21 cellular contexts compared by ENCODE assay signal in genomic region chr16:89705006-89705405, GRCh38. TPM values are rescaled to one million over a fixed set of nuclear protein-coding genes. Genes with fewer than 3 reads are reported as not detected.
DNase-seq lines count a peak whose midpoint lies in the region; ATAC-seq, FAIRE-seq and TF ChIP-seq lines count a peak whose summit lies in the region.
"Had no signal": no experiment of that assay in that cellular context is flagged by ENCODE, and none has a peak within 500 bp of the region (broad histone marks: within the 10 kb centered on the region; RNA-seq: fewer than 3 reads in every experiment).

No MANE protein-coding gene starts in this region.

- H4K20me1 ChIP-seq in osteoblast (ENCODE audit: insufficient read depth, low read length): peaks cover 10% of the 10 kb centered on the region

- FAIRE-seq in H54 (lab: Jason Lieb, UNC): no peak

- TF ChIP-seq POLR2A in H54 (IDR thresholded peaks at IDR 0.05; ENCODE audit: low read depth, low read length): 0 out of 2 replicates have a peak, but pooled peaks have one; percentile 22

- no peaks in the 10 kb centered on the region for H3K36me3 ChIP-seq in osteoblast (ENCODE audit: insufficient read depth, low read length)
- H3K36me3 ChIP-seq: BLaER1, HAP-1 had no signal

- DNase-seq in H54 (ENCODE audit: insufficient read length, low spot score): no peak
- DNase-seq in central memory CD8-positive, alpha-beta T cell (ENCODE audit: low spot score in 2 of 2): no peak
- DNase-seq in osteoblast (ENCODE audit: insufficient read length, low spot score, missing footprints): peak; percentile 78
- DNase-seq in SHP77 treated with DMSO at 0.1 percent for 48 hours (lab: John Stamatoyannopoulos, UW): no peak
- DNase-seq in DMS114 treated with DMSO at 0.1 percent for 48 hours (lab: John Stamatoyannopoulos, UW; ENCODE audit: unreplicated experiment): no peak
- DNase-seq: ACHN; CD8-positive, alpha-beta T cell; EL; GF-D8; NCI-H1105 treated with DMSO at 0.1 percent for 48 hours; NCI-H1694; NCI-H2081 treated with DMSO at 0.1 percent for 48 hours; NCI-H446; NCI-H526; PC-3; SHP77 had no signal

- H3K4me1 Mint-ChIP-seq in central memory CD8-positive, alpha-beta T cell: peaks cover 9% of the 10 kb centered on the region

- H3K27ac ChIP-seq in C4-2B (peak overlapping the region; percentile 19; the same call in 1 of the 2 replicates), osteoblast (ENCODE audit: low read depth, low read length) (no peak overlapping the region)
- H3K27ac ChIP-seq: BLaER1 had no signal

- no peaks in the 10 kb centered on the region for H3K9me3 ChIP-seq in osteoblast (ENCODE audit: low read depth, low read length)
- H3K9me3 ChIP-seq: BLaER1, HAP-1 had no signal

- no peak overlapping the region for H3K4me2 ChIP-seq in osteoblast (ENCODE audit: insufficient read depth, low read length)

- ATAC-seq in central memory CD8-positive, alpha-beta T cell (replicated peaks; ENCODE audit: extremely low read depth, poor library complexity, severe bottlenecking): no peak
- ATAC-seq in HG03565 (IDR thresholded peaks at IDR 0.05; ENCODE audit: unreplicated experiment): no peak
- ATAC-seq: CD8-positive, alpha-beta T cell; PC-3; SK-N-SH treated with all-trans-retinoic acid at 6 μM for 48 hours had no signal

- H2AFZ ChIP-seq in osteoblast (ENCODE audit: low read length): no peak overlapping the region

- peaks cover 15% of the 10 kb centered on the region for H3K4me1 ChIP-seq in osteoblast (ENCODE audit: insufficient read depth, low read length)

- H3K79me2 ChIP-seq in osteoblast (ENCODE audit: insufficient read depth, low read length): peaks cover 3% of the 10 kb centered on the region

- peak overlapping the region; percentile 41 for H3K27ac Mint-ChIP-seq in central memory CD8-positive, alpha-beta T cell (ENCODE audit: low read depth)
- H3K27ac Mint-ChIP-seq: CD8-positive, alpha-beta T cell had no signal

- no peaks in the 10 kb centered on the region for H3K27me3 Mint-ChIP-seq in central memory CD8-positive, alpha-beta T cell

- no peak overlapping the region for H3K4me3 Mint-ChIP-seq in central memory CD8-positive, alpha-beta T cell
- H3K4me3 Mint-ChIP-seq: CD8-positive, alpha-beta T cell had no signal

- H3K36me3 Mint-ChIP-seq in central memory CD8-positive, alpha-beta T cell (ENCODE audit: insufficient read depth): peaks cover 11% of the 10 kb centered on the region
- H3K36me3 Mint-ChIP-seq: CD8-positive, alpha-beta T cell had no signal

- H3K4me3 ChIP-seq in osteoblast (ENCODE audit: insufficient read depth, low read length): no peak overlapping the region
- H3K4me3 ChIP-seq: BLaER1, HAP-1 had no signal

- TF ChIP-seq CTCF in C4-2B (conservative IDR thresholded peaks at IDR 0.05) (no peak), osteoblast (IDR thresholded peaks at IDR 0.05; ENCODE audit: extremely low read depth, low read depth, low read length) (no peak)

- H3K27me3 ChIP-seq in osteoblast (ENCODE audit: insufficient read depth, low read length): peaks cover 4% of the 10 kb centered on the region
- H3K27me3 ChIP-seq: BLaER1 had no signal

- no peaks in the 10 kb centered on the region for H3K9me3 Mint-ChIP-seq in central memory CD8-positive, alpha-beta T cell
- H3K9me3 Mint-ChIP-seq: CD8-positive, alpha-beta T cell had no signal

RNA-seq across cellular contexts. Expression of gene SPATA2L, which starts 3.5 kb away (rescaled TPM):
- total RNA-seq in osteoblast: 12.1 and 14.8 TPM in 2 replicates

RNA-seq across cellular contexts. Expression of gene VPS9D1, which starts 15.7 kb away (rescaled TPM):
- 13.3 and 14.5 TPM in 2 replicates for total RNA-seq in osteoblast

RNA-seq across cellular contexts. Expression of gene ZNF276, which starts 16.3 kb away (rescaled TPM):
- total RNA-seq in osteoblast: 11.5 and 12.3 TPM in 2 replicates

RNA-seq across cellular contexts. Expression of gene CDK10, which starts 18.5 kb away (rescaled TPM):
- total RNA-seq in osteoblast: 24.8 and 37.6 TPM in 2 replicates

RNA-seq across cellular contexts. Expression of gene SPATA33, which starts 47.4 kb away (rescaled TPM):
- 3.2 and 3.3 TPM in 2 replicates for total RNA-seq in osteoblast
